ENCODE assay signal across 27 cellular contexts in the genomic region with DNA sequence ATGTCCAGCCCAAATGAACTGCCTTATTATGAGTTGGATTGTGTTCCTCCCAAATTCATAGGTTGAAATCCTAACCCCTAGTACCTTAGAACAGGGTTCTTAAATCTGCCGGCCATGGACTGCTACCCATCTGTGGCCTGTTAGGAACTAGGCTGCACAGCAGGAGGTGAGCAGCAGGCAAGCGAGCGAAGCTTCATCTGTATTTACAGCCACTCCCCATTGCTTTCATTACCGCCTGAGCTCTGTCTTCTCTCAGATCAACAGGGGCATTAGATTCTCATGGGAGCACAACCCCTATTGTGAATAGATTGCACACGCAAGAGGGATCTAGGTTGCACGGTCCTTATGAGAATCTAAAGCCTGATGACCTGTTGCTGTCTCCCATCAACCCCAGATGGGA. TPM values are rescaled to one million over a fixed set of nuclear protein-coding genes. Genes with fewer than 3 reads are reported as not detected.
A peak's percentile ranks its signal among the peaks of the same experiment; 100 is the strongest.
DNase-seq lines count a peak whose midpoint lies in the region; ATAC-seq and TF ChIP-seq lines count a peak whose summit lies in the region.
"Had no signal": no experiment of that assay in that cellular context is flagged by ENCODE, and none has a peak within 500 bp of the region (broad histone marks: within the 10 kb centered on the region; RNA-seq: fewer than 3 reads in every experiment).

No MANE protein-coding gene starts in this region.

- H3K9me3 ChIP-seq in IMR-90 (ENCODE audit: control insufficient read depth, insufficient read depth, low read length): no peaks in the 10 kb centered on the region
- H3K9me3 ChIP-seq: HAP-1, SJCRH30 had no signal

- H4K8ac ChIP-seq in IMR-90 (ENCODE audit: low read depth in 2 of 2, low read length in 2 of 2): no peak overlapping the region

- no peak overlapping the region for H3K9ac ChIP-seq in IMR-90 (ENCODE audit: low read depth, low read length)
- H3K9ac ChIP-seq: BLaER1 treated with 17β-estradiol and CSF1 and Interleukin-3, amounts not matched to agents 10 nM and 100 nM had no signal

- whole genome bisulfite sequencing in IMR-90 (ENCODE audit: extremely low coverage in 2 of 2, insufficient read length in 1 of 2), 2 experiments: 55% methylated on average over 2 of the region's 6 CpGs; no CpG with 5 or more reads in 1 of the 2 experiments

- no peak overlapping the region for H3K4ac ChIP-seq in IMR-90 (ENCODE audit: low read depth, low read length)

- BruUV-seq in IMR-90 (replicated peaks; lab: Mats Ljungman, UMichigan): no TSS peak

- DNase-seq in NCI-H345 (lab: John Stamatoyannopoulos, UW): peak; percentile 57
- no peak for DNase-seq in NCI-H345 treated with DMSO at 0.1 percent for 48 hours (lab: John Stamatoyannopoulos, UW; ENCODE audit: unreplicated experiment)
- DNase-seq in IMR-90: no peak
- peak; percentile 68 for DNase-seq in NCI-H69 (lab: John Stamatoyannopoulos, UW)
- DNase-seq in effector CD8-positive, alpha-beta T cell (lab: John Stamatoyannopoulos, UW): no peak
- DNase-seq in activated CD4-positive, CD25-positive, alpha-beta regulatory T cell treated with anti-CD3 and anti-CD28 coated beads, Interleukin-2, amount 50 U/mL, for 72 hours: no peak
- DNase-seq: AML-193; CD4-positive, alpha-beta T cell; DMS79; EL; GDM1; GOT3; Kasumi-1; NCI-H1092 treated with DMSO at 0.1 percent for 48 hours; NCI-H1436; NCI-H2029; NCI-H446 treated with DMSO at 0.1 percent for 48 hours; NCI-H82; NK-92 treated with Interleukin-12 subunit alpha and Interleukin-12 subunit beta, amount 100 ng/mL, for 24 hours; PC-3; SJCRH30; T-helper 17 cell had no signal

- H2BK15ac ChIP-seq in IMR-90 (ENCODE audit: low read depth, low read length): no peak overlapping the region

- no peaks in the 10 kb centered on the region for H3K4me1 ChIP-seq in IMR-90 (ENCODE audit: control insufficient read depth, insufficient read depth, low read length)
- H3K4me1 ChIP-seq: HAP-1, SJCRH30 had no signal

- H3K56ac ChIP-seq in IMR-90 (ENCODE audit: extremely low read depth, insufficient read depth, low read length): no peak overlapping the region

- H3K27me3 ChIP-seq in IMR-90 (ENCODE audit: control insufficient read depth, insufficient read depth, low read length): no peaks in the 10 kb centered on the region
- H3K27me3 ChIP-seq: BLaER1 treated with 17β-estradiol and CSF1 and Interleukin-3, amounts not matched to agents 10 nM and 100 nM; SJCRH30 had no signal

- no peak for ATAC-seq in IMR-90 (ENCODE audit: low read depth)
- ATAC-seq in HG02973 (IDR thresholded peaks at IDR 0.05; ENCODE audit: unreplicated experiment): no peak
- ATAC-seq: GM12878, PC-3, SK-N-SH treated with all-trans-retinoic acid at 6 μM for 48 hours, T-helper 17 cell had no signal

- in situ Hi-C loops in IMR-90 (cut with MboI; ENCODE audit: low sequenced_read_pairs): no loop called here

- H3K27ac ChIP-seq in IMR-90 (ENCODE audit: insufficient read depth, low read length): no peak overlapping the region
- H3K27ac ChIP-seq: BLaER1 treated with 17β-estradiol and CSF1 and Interleukin-3, amounts not matched to agents 10 nM and 100 nM; SJCRH30 had no signal

- H2BK120ac ChIP-seq in IMR-90 (ENCODE audit: low read depth, low read length): no peak overlapping the region

- H2AFZ ChIP-seq in IMR-90 (replicated peaks; ENCODE audit: low read length, poor library complexity): peak overlapping the region; percentile 14

- no peak overlapping the region for H4K5ac ChIP-seq in IMR-90 (ENCODE audit: low read depth, low read length)

- H3K9me1 ChIP-seq in IMR-90 (ENCODE audit: insufficient read depth, low read length): no peaks in the 10 kb centered on the region

- H3K79me1 ChIP-seq in IMR-90 (ENCODE audit: low read depth in 1 of 2, low read length in 2 of 2): no peaks in the 10 kb centered on the region

- intact Hi-C loops in IMR-90 (cut with micrococcal nuclease): no loop called here

- H3K18ac ChIP-seq in IMR-90 (ENCODE audit: low read depth, low read length): no peak overlapping the region

- H3K4me2 ChIP-seq in IMR-90 (ENCODE audit: low read depth, low read length): no peak overlapping the region
- H3K4me2 ChIP-seq: BLaER1 treated with 17β-estradiol and CSF1 and Interleukin-3, amounts not matched to agents 10 nM and 100 nM had no signal

- no peak for TF ChIP-seq POLR2A in IMR-90 (IDR thresholded peaks at IDR 0.05; ENCODE audit: low read depth, low read length)

- dilution Hi-C loops in IMR-90 (cut with HindIII; ENCODE audit: low sequenced_read_pairs, unreplicated experiment): no loop called here

- H2AK9ac ChIP-seq in IMR-90 (replicated peaks; ENCODE audit: low read depth, low read length, poor library complexity): no peak overlapping the region

- POLR2A ChIA-PET in IMR-90 (lab: Charles Lee; ENCODE audit: unreplicated experiment): no interaction called here

- H3K14ac ChIP-seq in IMR-90 (replicated peaks; ENCODE audit: low read depth, low read length): no peak overlapping the region

- H4K91ac ChIP-seq in IMR-90 (ENCODE audit: insufficient read depth, low read depth, low read length): no peak overlapping the region

- CTCF ChIA-PET in IMR-90 (lab: Yijun Ruan, JAX): no interaction called here

- no peaks in the 10 kb centered on the region for H4K20me1 ChIP-seq in IMR-90 (ENCODE audit: insufficient read depth, low read length)
- H4K20me1 ChIP-seq: BLaER1 treated with 17β-estradiol and CSF1 and Interleukin-3, amounts not matched to agents 10 nM and 100 nM had no signal

- H3K4me3 ChIP-seq in IMR-90 (ENCODE audit: insufficient read depth, low read depth, low read length): no peak overlapping the region
- H3K4me3 ChIP-seq: BLaER1 treated with 17β-estradiol and CSF1 and Interleukin-3, amounts not matched to agents 10 nM and 100 nM; GM12878; HAP-1; SJCRH30 had no signal

- no peak overlapping the region for H2BK20ac ChIP-seq in IMR-90 (ENCODE audit: low read depth, low read length)

- H2BK5ac ChIP-seq in IMR-90 (ENCODE audit: low read depth, low read length, poor library complexity, severe bottlenecking): no peak overlapping the region

- no peak for TF ChIP-seq CTCF in IMR-90 (conservative IDR thresholded peaks at IDR 0.05; ENCODE audit: low read depth, low read length)

- no peaks in the 10 kb centered on the region for H3K36me3 ChIP-seq in IMR-90 (ENCODE audit: control insufficient read depth, insufficient read depth, low read length)
- H3K36me3 ChIP-seq: BLaER1 treated with 17β-estradiol and CSF1 and Interleukin-3, amounts not matched to agents 10 nM and 100 nM; HAP-1; SJCRH30 had no signal

- H3K23ac ChIP-seq in IMR-90 (ENCODE audit: low read depth, low read length): no peak overlapping the region

- no peak overlapping the region for H2AK5ac ChIP-seq in IMR-90 (ENCODE audit: low read depth, low read length)

- no peak for TF ChIP-seq RAD21 in IMR-90 (IDR thresholded peaks at IDR 0.05; ENCODE audit: low read length)

TF ChIP-seq in IMR-90, 13 proteins besides CTCF, POLR2A, EP300 and RAD21:
- TF ChIP-seq MAFK (IDR thresholded peaks at IDR 0.05; ENCODE audit: low read depth, low read length) (no peak), CEBPB (IDR thresholded peaks at IDR 0.05; ENCODE audit: low read depth, low read length) (no peak), CHD1 (IDR thresholded peaks at IDR 0.05; ENCODE audit: low read depth, low read length) (no peak), MXI1 (IDR thresholded peaks at IDR 0.05; ENCODE audit: borderline replicate concordance, low read depth, low read length) (no peak), NFE2L2 (IDR thresholded peaks at IDR 0.05; ENCODE audit: low read depth, low read length) (no peak), FOS (IDR thresholded peaks at IDR 0.05; ENCODE audit: low read depth, low read length) (no peak), RCOR1 (IDR thresholded peaks at IDR 0.05; ENCODE audit: insufficient replicate concordance, low read length) (no peak), SMC3 (IDR thresholded peaks at IDR 0.05; ENCODE audit: low read depth, low read length) (no peak), BHLHE40 (IDR thresholded peaks at IDR 0.05; ENCODE audit: low read depth, low read length) (no peak), RFX5 (IDR thresholded peaks at IDR 0.05; ENCODE audit: low read depth, low read length) (no peak), MAZ (IDR thresholded peaks at IDR 0.05; ENCODE audit: borderline replicate concordance, low read depth, low read length) (no peak)
- TF ChIP-seq, protein P1, sequence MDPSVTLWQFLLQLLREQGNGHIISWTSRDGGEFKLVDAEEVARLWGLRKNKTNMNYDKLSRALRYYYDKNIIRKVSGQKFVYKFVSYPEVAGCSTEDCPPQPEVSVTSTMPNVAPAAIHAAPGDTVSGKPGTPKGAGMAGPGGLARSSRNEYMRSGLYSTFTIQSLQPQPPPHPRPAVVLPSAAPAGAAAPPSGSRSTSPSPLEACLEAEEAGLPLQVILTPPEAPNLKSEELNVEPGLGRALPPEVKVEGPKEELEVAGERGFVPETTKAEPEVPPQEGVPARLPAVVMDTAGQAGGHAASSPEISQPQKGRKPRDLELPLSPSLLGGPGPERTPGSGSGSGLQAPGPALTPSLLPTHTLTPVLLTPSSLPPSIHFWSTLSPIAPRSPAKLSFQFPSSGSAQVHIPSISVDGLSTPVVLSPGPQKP (IDR thresholded peaks at IDR 0.05; ENCODE audit: borderline replicate concordance, low read depth, low read length): no peak
- TF ChIP-seq, protein P2, sequence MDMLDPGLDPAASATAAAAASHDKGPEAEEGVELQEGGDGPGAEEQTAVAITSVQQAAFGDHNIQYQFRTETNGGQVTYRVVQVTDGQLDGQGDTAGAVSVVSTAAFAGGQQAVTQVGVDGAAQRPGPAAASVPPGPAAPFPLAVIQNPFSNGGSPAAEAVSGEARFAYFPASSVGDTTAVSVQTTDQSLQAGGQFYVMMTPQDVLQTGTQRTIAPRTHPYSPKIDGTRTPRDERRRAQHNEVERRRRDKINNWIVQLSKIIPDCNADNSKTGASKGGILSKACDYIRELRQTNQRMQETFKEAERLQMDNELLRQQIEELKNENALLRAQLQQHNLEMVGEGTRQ (IDR thresholded peaks at IDR 0.05; ENCODE audit: low read depth, low read length): no peak

RNA-seq across cellular contexts. Expression of a gene that starts 9.8 kb away (rescaled TPM):
- total RNA-seq in IMR-90 (2012; rRNA removed): 22.2 and 34.7 TPM in 2 replicates
- 5.7 and 8.1 TPM in 2 replicates for polyA plus RNA-seq in IMR-90 (2012; rRNA removed)
- 0.71 and 1.5 TPM in 2 replicates for polyA plus RNA-seq in IMR-90 (2012; cell fraction: cytosol; rRNA removed)
- polyA plus RNA-seq in IMR-90 (2012; cell fraction: nucleus; rRNA removed; ENCODE audit: low replicate concordance): 2.3 and 18.3 TPM in 2 replicates

RNA-seq across cellular contexts. Expression of a gene that starts 21.9 kb away (rescaled TPM):
- total RNA-seq in IMR-90 (2012; rRNA removed): 48.0 and 48.9 TPM in 2 replicates
- polyA plus RNA-seq in IMR-90 (2012; rRNA removed): 75.9 and 84.2 TPM in 2 replicates
- polyA plus RNA-seq in IMR-90 (2012; cell fraction: cytosol; rRNA removed): 21.1 and 38.5 TPM in 2 replicates
- polyA plus RNA-seq in IMR-90 (2012; cell fraction: nucleus; rRNA removed; ENCODE audit: low replicate concordance): 29.6 and 115 TPM in 2 replicates

Comparison
In these comparisons a context has a peak if more than half of its experiments do, and no peak if none do; other contexts are left out.
1. DNase-seq: peak in NCI-H345 (single experiment) and NCI-H69 (single experiment); none in NCI-H345 treated with DMSO at 0.1 percent for 48 hours (single experiment), IMR-90 (single experiment), effector CD8-positive, alpha-beta T cell (single experiment) and activated CD4-positive, CD25-positive, alpha-beta regulatory T cell treated with anti-CD3 and anti-CD28 coated beads, Interleukin-2, amount 50 U/mL, for 72 hours (single experiment).